ENCODE assay signal across 38 cellular contexts in the genomic region with DNA sequence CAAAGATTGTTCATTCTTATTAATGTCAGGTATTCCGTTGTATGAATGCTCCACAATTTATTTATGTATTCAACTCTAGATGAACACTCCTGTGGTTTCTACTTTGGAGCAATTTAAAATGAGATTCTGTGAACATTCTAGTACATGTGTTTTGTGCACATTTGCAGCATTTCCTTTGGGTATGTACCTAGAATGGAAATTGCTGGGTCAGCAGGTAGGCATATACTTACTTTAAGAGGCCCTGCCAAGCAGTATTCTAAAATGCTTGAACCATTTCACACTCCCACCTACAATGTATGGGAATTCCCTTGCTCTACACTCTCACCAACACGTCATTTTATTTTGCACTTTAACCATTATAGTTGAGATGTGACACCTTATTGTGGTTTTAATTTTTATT. TPM values are rescaled to one million over a fixed set of nuclear protein-coding genes. Genes with fewer than 3 reads are reported as not detected.
"Had no signal": no experiment of that assay in that cellular context is flagged by ENCODE, and none has a peak within 500 bp of the region (broad histone marks: within the 10 kb centered on the region; RNA-seq: fewer than 3 reads in every experiment).

No MANE protein-coding gene starts in this region.

- H3K4me1 Mint-ChIP-seq: activated B cell treated with CpG ODN at 0.5 μM for 24 hours; activated CD4-positive, alpha-beta T cell treated with anti-CD3 and anti-CD28 coated beads, Interleukin-2, amount 10 ng/mL, durations not matched to agents 24 days and 14 days; activated naive CD4-positive, alpha-beta T cell treated with anti-CD3 and anti-CD28 coated beads, Interleukin-2, amount 10 ng/mL, durations not matched to agents 7 days and 5 days; activated naive CD4-positive, alpha-beta T cell treated with anti-CD3 and anti-CD28 coated beads, Interleukin-2, amount 50 U/mL, for 24 hours; activated naive CD8-positive, alpha-beta T cell treated with anti-CD3 and anti-CD28 coated beads, Interleukin-2, amount 10 ng/mL, durations not matched to agents 7 days and 5 days; activated naive CD8-positive, alpha-beta T cell treated with anti-CD3 and anti-CD28 coated beads, Interleukin-2, amount 50 U/mL, for 24 hours; T-helper 17 cell had no signal

- H3K36me3 ChIP-seq: ascending aorta, brain microvascular endothelial cell, breast epithelium had no signal

- H3K4me3 Mint-ChIP-seq: activated B cell treated with CpG ODN at 0.5 μM for 24 hours; activated CD4-positive, alpha-beta memory T cell treated with anti-CD3 and anti-CD28 coated beads for 36 hours; activated CD4-positive, alpha-beta T cell treated with anti-CD3 and anti-CD28 coated beads, Interleukin-2, amount 10 ng/mL, durations not matched to agents 24 days and 14 days; activated CD8-positive, alpha-beta T cell treated with anti-CD3 and anti-CD28 coated beads for 36 hours; activated naive CD4-positive, alpha-beta T cell treated with anti-CD3 and anti-CD28 coated beads, Interleukin-2, amount 10 ng/mL, durations not matched to agents 7 days and 5 days; activated naive CD4-positive, alpha-beta T cell treated with anti-CD3 and anti-CD28 coated beads, Interleukin-2, amount 50 U/mL, for 24 hours; activated naive CD8-positive, alpha-beta T cell; activated naive CD8-positive, alpha-beta T cell treated with anti-CD3 and anti-CD28 coated beads, Interleukin-2, amount 10 ng/mL, durations not matched to agents 7 days and 5 days; activated naive CD8-positive, alpha-beta T cell treated with anti-CD3 and anti-CD28 coated beads, Interleukin-2, amount 50 U/mL, for 24 hours; activated T-cell treated with anti-CD3 and anti-CD28 coated beads, Interleukin-2, amount 50 U/mL, for 4 hours; T-helper 17 cell had no signal

- H3K36me3 Mint-ChIP-seq: activated CD4-positive, alpha-beta memory T cell treated with anti-CD3 and anti-CD28 coated beads for 36 hours; activated naive CD4-positive, alpha-beta T cell treated with anti-CD3 and anti-CD28 coated beads, Interleukin-2, amount 10 ng/mL, durations not matched to agents 7 days and 5 days; activated naive CD4-positive, alpha-beta T cell treated with anti-CD3 and anti-CD28 coated beads, Interleukin-2, amount 50 U/mL, for 24 hours; activated naive CD8-positive, alpha-beta T cell; activated naive CD8-positive, alpha-beta T cell treated with anti-CD3 and anti-CD28 coated beads, Interleukin-2, amount 10 ng/mL, durations not matched to agents 7 days and 5 days had no signal

- DNase-seq: activated B cell treated with CpG ODN at 0.5 μM for 24 hours; activated CD4-positive, alpha-beta memory T cell treated with anti-CD3 and anti-CD28 coated beads for 36 hours; activated CD4-positive, alpha-beta T cell treated with anti-CD3 and anti-CD28 coated beads for 4 hours; activated CD4-positive, alpha-beta T cell treated with anti-CD3 and anti-CD28 coated beads, Interleukin-2, amount 10 ng/mL, durations not matched to agents 24 days and 14 days; activated CD4-positive, alpha-beta T cell treated with anti-CD3 and anti-CD28 coated beads, Interleukin-2, amount 50 U/mL, for 1 hour; activated CD4-positive, alpha-beta T cell treated with anti-CD3 and anti-CD28 coated beads, Interleukin-2, amount 50 U/mL, for 4 hours; activated CD4-positive, CD25-positive, alpha-beta regulatory T cell treated with anti-CD3 and anti-CD28 coated beads, Interleukin-2, amount 50 U/mL, for 72 hours; activated CD8-positive, alpha-beta memory T cell treated with anti-CD3 and anti-CD28 coated beads, Interleukin-2, amount 50 U/mL, for 4 hours; activated CD8-positive, alpha-beta T cell treated with anti-CD3 and anti-CD28 coated beads for 36 hours; activated effector memory CD4-positive, alpha-beta T cell treated with Interleukin-2 at 50 U/mL for 16 hours; activated gamma-delta T cell; activated naive CD4-positive, alpha-beta T cell treated with anti-CD3 and anti-CD28 coated beads, Interleukin-2, amount 10 ng/mL, durations not matched to agents 7 days and 5 days; activated naive CD4-positive, alpha-beta T cell treated with Interleukin-2 at 50 U/mL for 16 hours; activated naive CD8-positive, alpha-beta T cell treated with anti-CD3 and anti-CD28 coated beads, Interleukin-2, amount 10 ng/mL, durations not matched to agents 7 days and 5 days; activated naive CD8-positive, alpha-beta T cell treated with anti-CD3 and anti-CD28 coated beads, Interleukin-2, amount 50 U/mL, for 24 hours; activated T-cell treated with anti-CD3 and anti-CD28 coated beads for 4 hours; activated T-cell treated with anti-CD3 and anti-CD28 coated beads, Interleukin-2, amount 50 U/mL, for 1 hour; activated T-cell treated with anti-CD3 and anti-CD28 coated beads, Interleukin-2, amount 50 U/mL, for 4 hours; amygdala; anterior cingulate cortex; body of pancreas; brain microvascular endothelial cell; central memory CD4-positive, alpha-beta T cell; T-helper 17 cell; T-helper 9 cell had no signal

- H3K4me3 ChIP-seq: ascending aorta, body of pancreas, breast epithelium had no signal

- H3K27me3 ChIP-seq: ascending aorta, body of pancreas, brain microvascular endothelial cell had no signal

- H3K27ac Mint-ChIP-seq: activated B cell treated with CpG ODN at 0.5 μM for 24 hours; activated CD4-positive, alpha-beta memory T cell treated with anti-CD3 and anti-CD28 coated beads for 36 hours; activated CD4-positive, alpha-beta T cell treated with anti-CD3 and anti-CD28 coated beads, Interleukin-2, amount 10 ng/mL, durations not matched to agents 24 days and 14 days; activated CD8-positive, alpha-beta T cell treated with anti-CD3 and anti-CD28 coated beads for 36 hours; activated naive CD4-positive, alpha-beta T cell treated with anti-CD3 and anti-CD28 coated beads, Interleukin-2, amount 10 ng/mL, durations not matched to agents 7 days and 5 days; activated naive CD4-positive, alpha-beta T cell treated with anti-CD3 and anti-CD28 coated beads, Interleukin-2, amount 50 U/mL, for 24 hours; activated naive CD8-positive, alpha-beta T cell; activated naive CD8-positive, alpha-beta T cell treated with anti-CD3 and anti-CD28 coated beads, Interleukin-2, amount 10 ng/mL, durations not matched to agents 7 days and 5 days; activated naive CD8-positive, alpha-beta T cell treated with anti-CD3 and anti-CD28 coated beads, Interleukin-2, amount 50 U/mL, for 24 hours; activated T-helper 2 cell treated with anti-CD3 and anti-CD28 coated beads, Interferon-gamma antibody, Interleukin-2, Interleukin-4, amounts not matched to agents 10 μg/mL and 5 μg/mL and 100 μg/mL, durations not matched to agents 14 hours and 24 hours and 36 hours; T-helper 17 cell had no signal

- FAIRE-seq: TTC549 had no signal

- H3K27ac ChIP-seq: ascending aorta, body of pancreas, brain microvascular endothelial cell, breast epithelium, VCaP had no signal

- H3K9me3 ChIP-seq: ascending aorta, body of pancreas, breast epithelium had no signal

- H3K9me3 Mint-ChIP-seq: activated B cell treated with CpG ODN at 0.5 μM for 24 hours; activated CD4-positive, alpha-beta memory T cell treated with anti-CD3 and anti-CD28 coated beads for 36 hours; activated CD4-positive, alpha-beta T cell treated with anti-CD3 and anti-CD28 coated beads, Interleukin-2, amount 10 ng/mL, durations not matched to agents 24 days and 14 days; activated CD8-positive, alpha-beta T cell treated with anti-CD3 and anti-CD28 coated beads for 36 hours; activated naive CD4-positive, alpha-beta T cell treated with anti-CD3 and anti-CD28 coated beads, Interleukin-2, amount 50 U/mL, for 24 hours; activated naive CD8-positive, alpha-beta T cell treated with anti-CD3 and anti-CD28 coated beads, Interleukin-2, amount 10 ng/mL, durations not matched to agents 7 days and 5 days; activated naive CD8-positive, alpha-beta T cell treated with anti-CD3 and anti-CD28 coated beads, Interleukin-2, amount 50 U/mL, for 24 hours; activated T-cell treated with anti-CD3 and anti-CD28 coated beads, Interleukin-2, amount 50 U/mL, for 4 hours; activated T-helper 2 cell treated with anti-CD3 and anti-CD28 coated beads, Interferon-gamma antibody, Interleukin-2, Interleukin-4, amounts not matched to agents 10 μg/mL and 5 μg/mL and 100 μg/mL, durations not matched to agents 14 hours and 24 hours and 36 hours had no signal

- H3K27me3 Mint-ChIP-seq: activated B cell treated with CpG ODN at 0.5 μM for 24 hours; activated CD4-positive, alpha-beta memory T cell treated with anti-CD3 and anti-CD28 coated beads for 36 hours; activated CD4-positive, alpha-beta T cell treated with anti-CD3 and anti-CD28 coated beads, Interleukin-2, amount 10 ng/mL, durations not matched to agents 24 days and 14 days; activated CD8-positive, alpha-beta T cell treated with anti-CD3 and anti-CD28 coated beads for 36 hours; activated naive CD4-positive, alpha-beta T cell treated with anti-CD3 and anti-CD28 coated beads, Interleukin-2, amount 10 ng/mL, durations not matched to agents 7 days and 5 days; activated naive CD8-positive, alpha-beta T cell; activated naive CD8-positive, alpha-beta T cell treated with anti-CD3 and anti-CD28 coated beads, Interleukin-2, amount 10 ng/mL, durations not matched to agents 7 days and 5 days; activated naive CD8-positive, alpha-beta T cell treated with anti-CD3 and anti-CD28 coated beads, Interleukin-2, amount 50 U/mL, for 24 hours; T-helper 17 cell had no signal

- H3K4me1 ChIP-seq: ascending aorta, body of pancreas, breast epithelium had no signal

- ATAC-seq: activated CD8-positive, alpha-beta T cell treated with anti-CD3 and anti-CD28 coated beads for 36 hours; activated naive CD8-positive, alpha-beta T cell treated with anti-CD3 and anti-CD28 coated beads, Interleukin-2, amount 50 U/mL, for 24 hours; activated T-cell treated with anti-CD3 and anti-CD28 coated beads, Interleukin-2, amount 50 U/mL, for 4 hours; body of pancreas; T-helper 17 cell had no signal

RNA-seq across cellular contexts. Expression of gene MAGEB2, which starts 59.4 kb away (rescaled TPM):
- total RNA-seq: activated B cell treated with CpG ODN at 0.5 μM for 24 hours; activated CD4-positive, alpha-beta memory T cell treated with anti-CD3 and anti-CD28 coated beads for 36 hours; activated CD4-positive, alpha-beta T cell treated with anti-CD3 and anti-CD28 coated beads, Interleukin-2, amount 10 ng/mL, durations not matched to agents 24 days and 14 days; activated CD8-positive, alpha-beta memory T cell treated with anti-CD3 and anti-CD28 coated beads for 36 hours; activated CD8-positive, alpha-beta T cell treated with anti-CD3 and anti-CD28 coated beads for 36 hours; activated naive CD8-positive, alpha-beta T cell treated with anti-CD3 and anti-CD28 coated beads, Interleukin-2, amount 10 ng/mL, durations not matched to agents 7 days and 5 days; activated T-helper 2 cell treated with anti-CD3 and anti-CD28 coated beads, Interferon-gamma antibody, Interleukin-2, Interleukin-4, amounts not matched to agents 10 μg/mL and 5 μg/mL and 100 μg/mL, durations not matched to agents 14 hours and 24 hours and 36 hours; ascending aorta; body of pancreas; breast epithelium; cardiac septum; cerebellum; T-helper 1 cell treated with Interleukin-12 subunit alpha and Interleukin-12 subunit beta and Interleukin-4 antibody, amounts not matched to agents 30 ng/mL and 1 ng/mL, for 36 hours; T-helper 17 cell; T-helper 2 cell treated with Interferon-gamma antibody and Interleukin-4, amounts not matched to agents 100 ng/mL and 5 ng/mL, for 36 hours had no signal
- polyA plus RNA-seq: adipose tissue had no signal
